Comparison of ENCODE assay signal across 8 cellular contexts in the genomic region with DNA sequence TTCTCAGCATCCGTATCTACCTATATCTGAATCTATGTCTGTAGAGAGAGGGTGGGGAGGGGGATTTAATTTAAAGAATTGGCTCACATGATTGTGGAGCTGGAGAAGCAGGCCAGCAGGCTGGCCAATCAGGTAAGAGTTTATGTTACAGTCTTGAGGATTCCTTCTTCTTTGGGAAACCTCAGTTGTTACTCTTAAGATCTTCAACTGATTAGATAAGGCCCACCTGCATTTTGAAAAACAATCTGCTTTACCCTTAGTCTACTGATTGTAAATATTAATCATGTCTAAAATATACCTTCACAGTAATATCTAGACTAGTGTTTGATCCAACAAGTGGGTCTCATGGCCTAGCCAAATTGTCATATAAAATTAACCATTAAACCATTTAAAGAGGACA.
"Had no signal": no experiment of that assay in that cellular context is flagged by ENCODE, and none has a peak within 500 bp of the region (broad histone marks: within the 10 kb centered on the region; RNA-seq: fewer than 3 reads in every experiment).

No MANE protein-coding gene starts in this region.

- DNase-seq: GDM1, GF-D8 had no signal

- H3K4me3 ChIP-seq: GM12878 had no signal

- FAIRE-seq: G401.6, GM12878, GM12891, GM12892, GM18507, GM19239 had no signal

- ATAC-seq: GM12878 had no signal
